Comparison of ENCODE assay signal across 22 cellular contexts in genomic region chr1:39337067-39337466, GRCh38.
DNase-seq lines count a peak whose midpoint lies in the region; ATAC-seq and TF ChIP-seq lines count a peak whose summit lies in the region.
"Had no signal": no experiment of that assay in that cellular context is flagged by ENCODE, and none has a peak within 500 bp of the region (broad histone marks: within the 10 kb centered on the region; RNA-seq: fewer than 3 reads in every experiment).

No MANE protein-coding gene starts in this region.

- intact Hi-C loops in activated CD4-positive, alpha-beta memory T cell treated with anti-CD3 and anti-CD28 coated beads for 36 hours (cut with micrococcal nuclease) = no loop called here
- intact Hi-C loops in CD8-positive, alpha-beta T cell (cut with DNase I, micrococcal nuclease) = no loop called here
- intact Hi-C loops in esophagus muscularis mucosa (cut with DNase I) (loop anchor here (10.0 kb wide), 1 partner anchor 242 kb away; no protein-coding TSS in a partner anchor), PC-9 (cut with micrococcal nuclease; ENCODE audit: unreplicated experiment) (no loop called here)

- TF ChIP-seq CTCF in CD8-positive, alpha-beta T cell (IDR thresholded peaks at IDR 0.05) = no peak
- TF ChIP-seq CTCF in esophagus muscularis mucosa (IDR thresholded peaks at IDR 0.05) = no peak
- no peak for TF ChIP-seq CTCF in nephron progenitor cell (IDR thresholded peaks at IDR 0.05)
- no peak for TF ChIP-seq CTCF in PC-9 (conservative IDR thresholded peaks at IDR 0.05)

- peaks cover 28% of the 10 kb centered on the region for H3K4me1 Mint-ChIP-seq in activated CD4-positive, alpha-beta memory T cell treated with anti-CD3 and anti-CD28 coated beads for 36 hours (ENCODE audit: low read depth)
- peaks cover 45% of the 10 kb centered on the region for H3K4me1 Mint-ChIP-seq in activated CD4-positive, alpha-beta memory T cell treated with anti-CD3 and anti-CD28 coated beads, Interleukin-2, amount 10 ng/mL, durations not matched to agents 7 days and 5 days
- peaks cover 3% of the 10 kb centered on the region for H3K4me1 Mint-ChIP-seq in CD8-positive, alpha-beta T cell (ENCODE audit: low read depth)
- no peaks in the 10 kb centered on the region for H3K4me1 Mint-ChIP-seq in nephron progenitor cell

- H3K27ac ChIP-seq in CD8-positive, alpha-beta T cell (ENCODE audit: low read depth, low read length) = no peak overlapping the region
- H3K27ac ChIP-seq in esophagus muscularis mucosa (replicated peaks in 1 of 4) (peak overlapping the region in 3 of 4 donors; percentile 7 to 57 (median 47)), PC-9 (no peak overlapping the region)
- H3K27ac ChIP-seq: 22Rv1, BLaER1, SJCRH30 had no signal

- peaks cover 57% of the 10 kb centered on the region for H3K36me3 Mint-ChIP-seq in activated CD4-positive, alpha-beta memory T cell treated with anti-CD3 and anti-CD28 coated beads for 36 hours
- H3K36me3 Mint-ChIP-seq in activated CD4-positive, alpha-beta memory T cell treated with anti-CD3 and anti-CD28 coated beads, Interleukin-2, amount 10 ng/mL, durations not matched to agents 7 days and 5 days (ENCODE audit: low read depth) = peaks cover 90% of the 10 kb centered on the region
- peaks cover 91% of the 10 kb centered on the region for H3K36me3 Mint-ChIP-seq in CD8-positive, alpha-beta T cell
- H3K36me3 Mint-ChIP-seq in nephron progenitor cell (ENCODE audit: low read depth) = peaks cover 64% of the 10 kb centered on the region

- no peaks in the 10 kb centered on the region for H3K27me3 Mint-ChIP-seq in activated CD4-positive, alpha-beta memory T cell treated with anti-CD3 and anti-CD28 coated beads for 36 hours
- no peaks in the 10 kb centered on the region for H3K27me3 Mint-ChIP-seq in activated CD4-positive, alpha-beta memory T cell treated with anti-CD3 and anti-CD28 coated beads, Interleukin-2, amount 10 ng/mL, durations not matched to agents 7 days and 5 days
- H3K27me3 Mint-ChIP-seq in CD8-positive, alpha-beta T cell (ENCODE audit: low read depth) = no peaks in the 10 kb centered on the region
- H3K27me3 Mint-ChIP-seq in nephron progenitor cell (ENCODE audit: low read depth, poor library complexity) = peaks cover 3% of the 10 kb centered on the region
- H3K27me3 Mint-ChIP-seq: CD8-positive, alpha-beta memory T cell had no signal

- H3K27ac Mint-ChIP-seq in activated CD4-positive, alpha-beta memory T cell treated with anti-CD3 and anti-CD28 coated beads for 36 hours = peak overlapping the region; percentile 52
- H3K27ac Mint-ChIP-seq in activated CD4-positive, alpha-beta memory T cell treated with anti-CD3 and anti-CD28 coated beads, Interleukin-2, amount 10 ng/mL, durations not matched to agents 7 days and 5 days = no peak overlapping the region
- peak overlapping the region; percentile 37 for H3K27ac Mint-ChIP-seq in CD8-positive, alpha-beta T cell
- H3K27ac Mint-ChIP-seq in nephron progenitor cell = peak overlapping the region; percentile 42

- POLR2A ChIA-PET in activated CD4-positive, alpha-beta memory T cell treated with anti-CD3 and anti-CD28 coated beads for 36 hours (lab: Charles Lee) = no interaction called here
- POLR2A ChIA-PET in activated CD4-positive, alpha-beta memory T cell treated with anti-CD3 and anti-CD28 coated beads, Interleukin-2, amount 10 ng/mL, durations not matched to agents 7 days and 5 days (lab: Charles Lee) = interaction anchor here (0.7 to 1.0 kb wide), 2 partner anchors 58 to 323 kb away, joined by 3 read pairs; no protein-coding TSS in a partner anchor
- POLR2A ChIA-PET in CD8-positive, alpha-beta T cell (lab: Charles Lee) = no interaction called here
- POLR2A ChIA-PET in PC-9 (lab: Charles Lee; ENCODE audit: unreplicated experiment) = no interaction called here

- peaks cover 52% of the 10 kb centered on the region for H3K36me3 ChIP-seq in CD8-positive, alpha-beta T cell (ENCODE audit: insufficient read depth, low read length)
- H3K36me3 ChIP-seq in esophagus muscularis mucosa (peaks cover 48 to 93% (median 72%) of the 10 kb centered on the region in 4 donors), PC-9 (ENCODE audit: low read depth) (no peaks in the 10 kb centered on the region), MG63 (peaks cover 40% of the 10 kb centered on the region)

- H4K20me1 ChIP-seq in PC-9 (ENCODE audit: insufficient read depth) = no peaks in the 10 kb centered on the region
- H4K20me1 ChIP-seq: BLaER1 had no signal

- TF ChIP-seq EP300 in esophagus muscularis mucosa (IDR thresholded peaks at IDR 0.05) = no peak

- H3K9me2 ChIP-seq in PC-9 (ENCODE audit: insufficient read depth) = no peaks in the 10 kb centered on the region

- no peak for DNase-seq in activated CD4-positive, alpha-beta memory T cell treated with anti-CD3 and anti-CD28 coated beads for 36 hours
- DNase-seq in activated CD4-positive, alpha-beta memory T cell treated with anti-CD3 and anti-CD28 coated beads, Interleukin-2, amount 10 ng/mL, durations not matched to agents 7 days and 5 days = no peak
- DNase-seq in CD8-positive, alpha-beta T cell = no peak
- DNase-seq in esophagus muscularis mucosa (ENCODE audit: extremely low spot score) (no peak), nephron progenitor cell (no peak), PC-9 (no peak), MG63 (no peak)
- DNase-seq in activated CD8-positive, alpha-beta memory T cell treated with anti-CD3 and anti-CD28 coated beads, Interleukin-2, amount 50 U/mL, for 4 hours = no peak
- DNase-seq: ACHN; Calu3; CD8-positive, alpha-beta memory T cell; DMS153; H7; NCI-H1105; NCI-H2029 treated with DMSO at 0.1 percent for 48 hours; NCI-H345; NCI-H524; NCI-H82; SJCRH30 had no signal

- 42% methylated on average over 3 of the region's 3 CpGs for WGBS in esophagus muscularis mucosa

- no peak overlapping the region for H3K4me3 ChIP-seq in CD8-positive, alpha-beta T cell (ENCODE audit: low read depth, low read length)
- H3K4me3 ChIP-seq in esophagus muscularis mucosa (no peak overlapping the region), PC-9 (no peak overlapping the region), MG63 (no peak overlapping the region)
- H3K4me3 ChIP-seq: BLaER1, K562, SJCRH30 had no signal

- CTCF ChIA-PET in activated CD4-positive, alpha-beta memory T cell treated with anti-CD3 and anti-CD28 coated beads for 36 hours (lab: Charles Lee) = interaction anchor here (0.7 to 0.8 kb wide), 2 partner anchors 19 to 74 kb away, joined by 3 to 4 read pairs; no protein-coding TSS in a partner anchor
- CTCF ChIA-PET in activated CD4-positive, alpha-beta memory T cell treated with anti-CD3 and anti-CD28 coated beads, Interleukin-2, amount 10 ng/mL, durations not matched to agents 7 days and 5 days (lab: Charles Lee) = no interaction called here
- CTCF ChIA-PET in CD8-positive, alpha-beta T cell (lab: Charles Lee) = interaction anchor here (1.0 kb wide), 1 partner anchor 51 kb away, joined by 3 read pairs; no protein-coding TSS in a partner anchor
- CTCF ChIA-PET in PC-9 (lab: Charles Lee) = no interaction called here

- no peak overlapping the region for H3K4me3 Mint-ChIP-seq in activated CD4-positive, alpha-beta memory T cell treated with anti-CD3 and anti-CD28 coated beads for 36 hours
- no peak overlapping the region for H3K4me3 Mint-ChIP-seq in activated CD4-positive, alpha-beta memory T cell treated with anti-CD3 and anti-CD28 coated beads, Interleukin-2, amount 10 ng/mL, durations not matched to agents 7 days and 5 days
- H3K4me3 Mint-ChIP-seq in CD8-positive, alpha-beta T cell = no peak overlapping the region
- H3K4me3 Mint-ChIP-seq in nephron progenitor cell = no peak overlapping the region

- no peak for TF ChIP-seq POLR2A in esophagus muscularis mucosa (IDR thresholded peaks at IDR 0.05; ENCODE audit: low read depth)

- H3K4me1 ChIP-seq in CD8-positive, alpha-beta T cell (ENCODE audit: insufficient read depth, low read length) = no peaks in the 10 kb centered on the region
- H3K4me1 ChIP-seq in esophagus muscularis mucosa (peaks cover 0 to 19% (median 5%) of the 10 kb centered on the region in 4 donors), PC-9 (replicated peaks; ENCODE audit: insufficient read depth) (no peaks in the 10 kb centered on the region)
- H3K4me1 ChIP-seq: BLaER1, SJCRH30 had no signal

- no peak overlapping the region for H2AFZ ChIP-seq in PC-9

- H3K9me3 Mint-ChIP-seq in activated CD4-positive, alpha-beta memory T cell treated with anti-CD3 and anti-CD28 coated beads for 36 hours = no peaks in the 10 kb centered on the region
- no peaks in the 10 kb centered on the region for H3K9me3 Mint-ChIP-seq in activated CD4-positive, alpha-beta memory T cell treated with anti-CD3 and anti-CD28 coated beads, Interleukin-2, amount 10 ng/mL, durations not matched to agents 7 days and 5 days
- no peaks in the 10 kb centered on the region for H3K9me3 Mint-ChIP-seq in CD8-positive, alpha-beta T cell
- no peaks in the 10 kb centered on the region for H3K9me3 Mint-ChIP-seq in nephron progenitor cell
- H3K9me3 Mint-ChIP-seq: CD8-positive, alpha-beta memory T cell had no signal

- no peak for ATAC-seq in CD8-positive, alpha-beta T cell
- ATAC-seq: K562 had no signal

- no peak overlapping the region for H3K4me2 ChIP-seq in PC-9
- H3K4me2 ChIP-seq: BLaER1 had no signal

- BruUV-seq in PC-9 (replicated peaks; lab: Mats Ljungman, UMichigan) = no TSS peak

- no peaks in the 10 kb centered on the region for H3K79me2 ChIP-seq in PC-9 (ENCODE audit: low read depth)

- no peaks in the 10 kb centered on the region for H3F3A ChIP-seq in PC-9 (ENCODE audit: insufficient read depth, low read depth)

- no peaks in the 10 kb centered on the region for H3K27me3 ChIP-seq in CD8-positive, alpha-beta T cell (ENCODE audit: insufficient read depth, low read length)
- H3K27me3 ChIP-seq in esophagus muscularis mucosa = no peaks in the 10 kb centered on the region
- H3K27me3 ChIP-seq in PC-9 (ENCODE audit: insufficient read depth, low read depth) = no peaks in the 10 kb centered on the region
- no peaks in the 10 kb centered on the region for H3K27me3 ChIP-seq in MG63
- H3K27me3 ChIP-seq: BLaER1, SJCRH30 had no signal

- no peaks in the 10 kb centered on the region for H3K9me3 ChIP-seq in CD8-positive, alpha-beta T cell (ENCODE audit: low read length)
- H3K9me3 ChIP-seq in esophagus muscularis mucosa = no peaks in the 10 kb centered on the region
- no peaks in the 10 kb centered on the region for H3K9me3 ChIP-seq in PC-9 (ENCODE audit: insufficient read depth, low read depth)
- no peaks in the 10 kb centered on the region for H3K9me3 ChIP-seq in MG63
- H3K9me3 ChIP-seq: BLaER1, SJCRH30 had no signal

Comparison
In these comparisons a context has a peak if more than half of its experiments do, and no peak if none do; other contexts are left out.
1. CTCF ChIA-PET loops: an anchor here in activated CD4-positive, alpha-beta memory T cell treated with anti-CD3 and anti-CD28 coated beads for 36 hours (0.7 to 0.8 kb wide) and CD8-positive, alpha-beta T cell (1.0 kb wide); none called in activated CD4-positive, alpha-beta memory T cell treated with anti-CD3 and anti-CD28 coated beads, Interleukin-2, amount 10 ng/mL, durations not matched to agents 7 days and 5 days and PC-9.
2. H3K27ac ChIP-seq: peak in esophagus muscularis mucosa (3 of 4); none in CD8-positive, alpha-beta T cell (single experiment) and PC-9 (single experiment).